ENCODE assay signal across 2 cellular contexts in the genomic region with DNA sequence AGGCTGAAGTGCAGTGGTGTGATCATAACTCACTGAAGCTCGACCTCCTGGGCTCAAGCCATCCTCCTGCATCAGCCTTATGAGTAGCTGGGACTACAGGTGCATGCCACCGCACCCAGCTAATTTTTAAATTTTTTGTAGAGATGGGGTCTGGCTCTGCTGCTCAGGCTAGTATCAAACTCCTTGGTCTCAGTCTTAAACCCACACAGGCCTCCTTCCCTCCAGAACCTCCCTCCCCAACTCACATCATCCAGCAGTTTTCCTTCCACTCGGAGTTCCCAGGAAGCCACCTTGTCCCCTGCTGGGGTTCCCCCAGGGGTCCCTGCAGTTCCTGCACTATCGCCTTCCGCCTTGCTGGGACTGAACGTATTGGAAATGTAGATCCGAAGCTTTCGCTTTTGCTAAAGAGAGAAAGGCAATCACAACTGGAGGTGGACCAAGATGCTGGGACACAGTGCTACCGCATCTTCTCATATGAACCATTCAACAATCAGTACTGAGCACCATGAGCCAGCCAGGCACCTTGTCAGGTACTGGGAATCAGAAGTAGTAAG.
TF ChIP-seq lines count a peak whose summit lies in the region.

No MANE protein-coding gene starts in this region.

TF ChIP-seq in HEK293, 187 proteins besides CTCF, POLR2A, EP300 and RAD21 (continues in another document):
- TF ChIP-seq ZNF146 (tag by site-specific recombination; IDR thresholded peaks at IDR 0.05): no peak
- TF ChIP-seq ZBTB17 (tag by site-specific recombination; IDR thresholded peaks at IDR 0.05): peak; percentile 21; the same call in 1 of the 2 replicates
- TF ChIP-seq GLI4 (tag by site-specific recombination; IDR thresholded peaks at IDR 0.05): no peak
- no peak for TF ChIP-seq BCL11B (tag by site-specific recombination; IDR thresholded peaks at IDR 0.05; ENCODE audit: low read depth)
- TF ChIP-seq ZNF121 (tag by site-specific recombination; IDR thresholded peaks at IDR 0.05): peak; percentile 72
- TF ChIP-seq ZNF148 (tag by site-specific recombination; IDR thresholded peaks at IDR 0.05; ENCODE audit: borderline replicate concordance): no peak
- no peak for TF ChIP-seq ZNF138 (tag by site-specific recombination; IDR thresholded peaks at IDR 0.05; ENCODE audit: borderline replicate concordance)
- TF ChIP-seq MZF1 (tag by site-specific recombination; IDR thresholded peaks at IDR 0.05; ENCODE audit: borderline replicate concordance): no peak
- no peak for TF ChIP-seq SP3 (tag by site-specific recombination; IDR thresholded peaks at IDR 0.05)
- TF ChIP-seq GLIS1 (tag by site-specific recombination; IDR thresholded peaks at IDR 0.05): peak; percentile 31; the same call in 1 of the 2 replicates
- TF ChIP-seq ZNF19 (tag by site-specific recombination; IDR thresholded peaks at IDR 0.05; ENCODE audit: low read depth): no peak
- TF ChIP-seq KLF17 (tag by site-specific recombination; IDR thresholded peaks at IDR 0.05): no peak
- TF ChIP-seq, protein P1, sequence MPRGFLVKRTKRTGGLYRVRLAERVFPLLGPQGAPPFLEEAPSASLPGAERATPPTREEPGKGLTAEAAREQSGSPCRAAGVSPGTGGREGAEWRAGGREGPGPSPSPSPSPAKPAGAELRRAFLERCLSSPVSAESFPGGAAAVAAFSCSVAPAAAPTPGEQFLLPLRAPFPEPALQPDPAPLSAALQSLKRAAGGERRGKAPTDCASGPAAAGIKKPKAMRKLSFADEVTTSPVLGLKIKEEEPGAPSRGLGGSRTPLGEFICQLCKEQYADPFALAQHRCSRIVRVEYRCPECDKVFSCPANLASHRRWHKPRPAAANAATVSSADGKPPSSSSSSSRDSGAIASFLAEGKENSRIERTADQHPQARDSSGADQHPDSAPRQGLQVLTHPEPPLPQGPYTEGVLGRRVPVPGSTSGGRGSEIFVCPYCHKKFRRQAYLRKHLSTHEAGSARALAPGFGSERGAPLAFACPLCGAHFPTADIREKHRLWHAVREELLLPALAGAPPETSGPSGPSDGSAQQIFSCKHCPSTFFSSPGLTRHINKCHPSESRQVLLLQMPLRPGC (tag by site-specific recombination; IDR thresholded peaks at IDR 0.05): no peak
- TF ChIP-seq OVOL3 (tag by site-specific recombination; IDR thresholded peaks at IDR 0.05): no peak
- TF ChIP-seq, protein P2, sequence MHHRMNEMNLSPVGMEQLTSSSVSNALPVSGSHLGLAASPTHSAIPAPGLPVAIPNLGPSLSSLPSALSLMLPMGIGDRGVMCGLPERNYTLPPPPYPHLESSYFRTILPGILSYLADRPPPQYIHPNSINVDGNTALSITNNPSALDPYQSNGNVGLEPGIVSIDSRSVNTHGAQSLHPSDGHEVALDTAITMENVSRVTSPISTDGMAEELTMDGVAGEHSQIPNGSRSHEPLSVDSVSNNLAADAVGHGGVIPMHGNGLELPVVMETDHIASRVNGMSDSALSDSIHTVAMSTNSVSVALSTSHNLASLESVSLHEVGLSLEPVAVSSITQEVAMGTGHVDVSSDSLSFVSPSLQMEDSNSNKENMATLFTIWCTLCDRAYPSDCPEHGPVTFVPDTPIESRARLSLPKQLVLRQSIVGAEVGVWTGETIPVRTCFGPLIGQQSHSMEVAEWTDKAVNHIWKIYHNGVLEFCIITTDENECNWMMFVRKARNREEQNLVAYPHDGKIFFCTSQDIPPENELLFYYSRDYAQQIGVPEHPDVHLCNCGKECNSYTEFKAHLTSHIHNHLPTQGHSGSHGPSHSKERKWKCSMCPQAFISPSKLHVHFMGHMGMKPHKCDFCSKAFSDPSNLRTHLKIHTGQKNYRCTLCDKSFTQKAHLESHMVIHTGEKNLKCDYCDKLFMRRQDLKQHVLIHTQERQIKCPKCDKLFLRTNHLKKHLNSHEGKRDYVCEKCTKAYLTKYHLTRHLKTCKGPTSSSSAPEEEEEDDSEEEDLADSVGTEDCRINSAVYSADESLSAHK (tag by site-specific recombination; IDR thresholded peaks at IDR 0.05): no peak

TF ChIP-seq in K562, 482 proteins besides CTCF, POLR2A, EP300 and RAD21:
- no peak for TF ChIP-seq NR2C2 (CRISPR knock-in tag; IDR thresholded peaks at IDR 0.05)
- no peak for TF ChIP-seq NR2C2 (tag; IDR thresholded peaks at IDR 0.05)
- TF ChIP-seq ZNF785 (CRISPR knock-in tag; IDR thresholded peaks at IDR 0.05): no peak
- TF ChIP-seq ZNF280A (IDR thresholded peaks at IDR 0.05; ENCODE audit: low read depth, partially characterized antibody): no peak
- no peak for TF ChIP-seq ZZZ3 (IDR thresholded peaks at IDR 0.05)
- TF ChIP-seq, protein P3, sequence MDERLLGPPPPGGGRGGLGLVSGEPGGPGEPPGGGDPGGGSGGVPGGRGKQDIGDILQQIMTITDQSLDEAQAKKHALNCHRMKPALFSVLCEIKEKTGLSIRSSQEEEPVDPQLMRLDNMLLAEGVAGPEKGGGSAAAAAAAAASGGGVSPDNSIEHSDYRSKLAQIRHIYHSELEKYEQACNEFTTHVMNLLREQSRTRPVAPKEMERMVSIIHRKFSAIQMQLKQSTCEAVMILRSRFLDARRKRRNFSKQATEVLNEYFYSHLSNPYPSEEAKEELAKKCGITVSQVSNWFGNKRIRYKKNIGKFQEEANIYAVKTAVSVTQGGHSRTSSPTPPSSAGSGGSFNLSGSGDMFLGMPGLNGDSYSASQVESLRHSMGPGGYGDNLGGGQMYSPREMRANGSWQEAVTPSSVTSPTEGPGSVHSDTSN (CRISPR knock-in tag; IDR thresholded peaks at IDR 0.05; ENCODE audit: low read depth): no peak
- TF ChIP-seq, protein P3 (tag; conservative IDR thresholded peaks at IDR 0.05; ENCODE audit: low read depth): peak; percentile 27; the same call in 1 of the 2 replicates
- no peak for TF ChIP-seq TBP (optimal IDR thresholded peaks at IDR 0.05; ENCODE audit: low read depth, low read length)
- TF ChIP-seq ATF7 (IDR thresholded peaks at IDR 0.05): peak; percentile 2; the same call in 1 of the 2 replicates
- TF ChIP-seq KLF16 (IDR thresholded peaks at IDR 0.05): no peak
- TF ChIP-seq FUS (optimal IDR thresholded peaks at IDR 0.05; ENCODE audit: low read depth, low read length): no peak
- no peak for TF ChIP-seq CHD4 (IDR thresholded peaks at IDR 0.05; ENCODE audit: insufficient read depth, insufficient replicate concordance, low read depth, low read length, poor library complexity, severe bottlenecking)
- TF ChIP-seq SP1 (CRISPR knock-in tag; IDR thresholded peaks at IDR 0.05): no peak
